In genomic region chrX:437636-438390, GRCh38 we compare ENCODE assay signal across 17 cellular contexts. TPM values are rescaled to one million over a fixed set of nuclear protein-coding genes. Genes with fewer than 3 reads are reported as not detected.
DNase-seq lines count a peak whose midpoint lies in the region; ATAC-seq, FAIRE-seq and TF ChIP-seq lines count a peak whose summit lies in the region.
"Had no signal": no experiment of that assay in that cellular context is flagged by ENCODE, and none has a peak within 500 bp of the region (broad histone marks: within the 10 kb centered on the region; RNA-seq: fewer than 3 reads in every experiment).

No MANE protein-coding gene starts in this region.

- in situ Hi-C loops in mammary epithelial cell (cut with MboI; ENCODE audit: low sequenced_read_pairs in 2 of 2), result no loop called here

- peaks cover 17% of the 10 kb centered on the region for H3K9me3 ChIP-seq in mammary epithelial cell (replicated peaks; ENCODE audit: insufficient read depth, low read length)
- H3K9me3 ChIP-seq in kidney (ENCODE audit: control insufficient read depth in 1 of 2, low read length in 2 of 2), result peaks cover 0 to 2% of the 10 kb centered on the region in 2 donors
- H3K9me3 ChIP-seq: uterus had no signal

- no peaks in the 10 kb centered on the region for H3K79me2 ChIP-seq in mammary epithelial cell (ENCODE audit: insufficient read depth, low read length)

- H3K4me2 ChIP-seq in mammary epithelial cell (ENCODE audit: insufficient read depth, low read depth, low read length), result peak overlapping the region; percentile 35
- H3K4me2 ChIP-seq: neural progenitor cell had no signal

- no peaks in the 10 kb centered on the region for H3K27me3 ChIP-seq in mammary epithelial cell (ENCODE audit: insufficient read depth, low read length)
- H3K27me3 ChIP-seq: uterus had no signal

- ATAC-seq in HG02798 (IDR thresholded peaks at IDR 0.05; ENCODE audit: poor library complexity, unreplicated experiment), result no peak

- no peaks in the 10 kb centered on the region for H3K4me1 ChIP-seq in mammary epithelial cell (ENCODE audit: insufficient read depth, low read length)
- no peaks in the 10 kb centered on the region for H3K4me1 ChIP-seq in kidney (ENCODE audit: control insufficient read depth in 1 of 2, insufficient read depth in 1 of 2, low read depth in 1 of 2, low read length in 2 of 2)
- H3K4me1 ChIP-seq: neural progenitor cell, uterus had no signal

- H4K20me1 ChIP-seq in mammary epithelial cell (ENCODE audit: insufficient read depth, low read length), result no peaks in the 10 kb centered on the region

- intact Hi-C loops in mammary epithelial cell (cut with micrococcal nuclease), result no loop called here
- intact Hi-C loops in MCF 10A (cut with micrococcal nuclease), result no loop called here
- intact Hi-C loops in kidney (cut with DNase I), result no loop called here

- TF ChIP-seq CTCF in mammary epithelial cell (conservative IDR thresholded peaks at IDR 0.05 in 1 of 2, IDR thresholded peaks at IDR 0.05 in 1 of 2; ENCODE audit: extremely low read depth in 1 of 2, insufficient read depth in 1 of 2, low read depth in 1 of 2, low read length in 2 of 2), result no peak
- TF ChIP-seq CTCF in MCF 10A (IDR thresholded peaks at IDR 0.05; ENCODE audit: unreplicated experiment), result no peak
- TF ChIP-seq CTCF in kidney (IDR thresholded peaks at IDR 0.05; ENCODE audit: borderline replicate concordance, extremely low read depth, insufficient read depth), result no peak

- no peaks in the 10 kb centered on the region for H3K36me3 Mint-ChIP-seq in MCF 10A (ENCODE audit: insufficient read depth, unreplicated experiment)
- peaks cover 12% of the 10 kb centered on the region for H3K36me3 Mint-ChIP-seq in T-helper 2 cell treated with Interferon-gamma antibody and Interleukin-4, amounts not matched to agents 5 μg/mL and 100 μg/mL, for 36 hours (ENCODE audit: low read depth)
- H3K36me3 Mint-ChIP-seq: T-cell had no signal

- dilution Hi-C loops in mammary epithelial cell (cut with HindIII; ENCODE audit: low sequenced_read_pairs), result loop anchor here (10.0 kb wide), 1 partner anchor 107 kb away; no protein-coding TSS in a partner anchor

- H2AFZ ChIP-seq in mammary epithelial cell (ENCODE audit: low read depth, low read length), result peak overlapping the region; percentile 78
- H2AFZ ChIP-seq: neural progenitor cell had no signal

- no TSS peak for BruUV-seq in mammary epithelial cell (replicated peaks; lab: Mats Ljungman, UMichigan)
- BruUV-seq in MCF 10A (replicated peaks; lab: Mats Ljungman, UMichigan), result no TSS peak

- DNase-seq in mammary epithelial cell (peak; percentile 45), MCF 10A (ENCODE audit: unreplicated experiment) (no peak), kidney (peak; percentile 53), NCI-H2081 (lab: John Stamatoyannopoulos, UW) (no peak), activated gamma-delta T cell (lab: John Stamatoyannopoulos, UW) (no peak)
- no peak for DNase-seq in T-helper 2 cell treated with Interferon-gamma antibody and Interleukin-4, amounts not matched to agents 5 μg/mL and 100 μg/mL, for 36 hours (ENCODE audit: low spot score)
- DNase-seq: activated CD4-positive, alpha-beta T cell treated with anti-CD3 and anti-CD28 coated beads for 1 hour; activated T-cell treated with anti-CD3 and anti-CD28 coated beads, Interleukin-2, amount 50 U/mL, for 24 hours; effector CD8-positive, alpha-beta T cell; foreskin melanocyte; NCI-H187 treated with DMSO at 0.1 percent for 48 hours; NCI-H69; stimulated activated CD4-positive, alpha-beta T cell treated with anti-CD3 and anti-CD28 coated beads, Interleukin-4, amount 100 ng/mL, for 4 hours; T-cell; uterus had no signal

- CTCF ChIA-PET in mammary epithelial cell (lab: Charles Lee; ENCODE audit: low non-redundant PET), result no interaction called here
- CTCF ChIA-PET in MCF 10A (lab: Yijun Ruan, JAX), result no interaction called here

- peaks cover 7% of the 10 kb centered on the region for H3K4me1 Mint-ChIP-seq in MCF 10A (ENCODE audit: insufficient read depth, unreplicated experiment)
- H3K4me1 Mint-ChIP-seq in T-helper 2 cell treated with Interferon-gamma antibody and Interleukin-4, amounts not matched to agents 5 μg/mL and 100 μg/mL, for 36 hours (ENCODE audit: low read depth), result peaks cover 3% of the 10 kb centered on the region

- no peak overlapping the region for H3K27ac Mint-ChIP-seq in MCF 10A (ENCODE audit: low read depth, unreplicated experiment)
- H3K27ac Mint-ChIP-seq in T-helper 2 cell treated with Interferon-gamma antibody and Interleukin-4, amounts not matched to agents 5 μg/mL and 100 μg/mL, for 36 hours, result peak overlapping the region; percentile 75
- H3K27ac Mint-ChIP-seq: activated T-cell treated with anti-CD3 and anti-CD28 coated beads, Interleukin-2, amount 50 U/mL, for 24 hours; T-cell had no signal

- peaks cover 55% of the 10 kb centered on the region for H3K9me3 Mint-ChIP-seq in MCF 10A (ENCODE audit: unreplicated experiment)
- H3K9me3 Mint-ChIP-seq in T-helper 2 cell treated with Interferon-gamma antibody and Interleukin-4, amounts not matched to agents 5 μg/mL and 100 μg/mL, for 36 hours, result peaks cover 33% of the 10 kb centered on the region

- 11% methylated on average over 21 of the region's 42 CpGs for WGBS in mammary epithelial cell (ENCODE audit: low coverage, missing lambda C conversion rate)

- H3K36me3 ChIP-seq in mammary epithelial cell (ENCODE audit: insufficient read depth, low read length) (no peaks in the 10 kb centered on the region), kidney (ENCODE audit: control insufficient read depth in 1 of 2, insufficient read depth in 2 of 2, low read length in 2 of 2) (no peaks in the 10 kb centered on the region)
- H3K36me3 ChIP-seq: neural progenitor cell, uterus had no signal

- H3K9ac ChIP-seq in mammary epithelial cell (ENCODE audit: insufficient read depth, low read length) (no peak overlapping the region), kidney (ENCODE audit: low read length in 2 of 2) (no peak overlapping the region)
- H3K9ac ChIP-seq: neural progenitor cell had no signal

- POLR2A ChIA-PET in MCF 10A (lab: Yijun Ruan, JAX), result no interaction called here

- no peaks in the 10 kb centered on the region for H3K27me3 Mint-ChIP-seq in MCF 10A (ENCODE audit: insufficient read depth, unreplicated experiment)
- peaks cover 3% of the 10 kb centered on the region for H3K27me3 Mint-ChIP-seq in T-helper 2 cell treated with Interferon-gamma antibody and Interleukin-4, amounts not matched to agents 5 μg/mL and 100 μg/mL, for 36 hours (ENCODE audit: low read depth)
- H3K27me3 Mint-ChIP-seq: activated T-cell treated with anti-CD3 and anti-CD28 coated beads, Interleukin-2, amount 50 U/mL, for 24 hours; T-cell had no signal

- H3K27ac ChIP-seq in mammary epithelial cell (ENCODE audit: insufficient read depth, low read depth, low read length) (no peak overlapping the region), kidney (ENCODE audit: low read depth in 2 of 2, low read length in 2 of 2) (no peak overlapping the region)
- H3K27ac ChIP-seq: neural progenitor cell, uterus had no signal

- no peak overlapping the region for H3K4me3 Mint-ChIP-seq in MCF 10A (ENCODE audit: unreplicated experiment)
- H3K4me3 Mint-ChIP-seq in T-helper 2 cell treated with Interferon-gamma antibody and Interleukin-4, amounts not matched to agents 5 μg/mL and 100 μg/mL, for 36 hours, result peak overlapping the region; percentile 50
- H3K4me3 Mint-ChIP-seq: activated T-cell treated with anti-CD3 and anti-CD28 coated beads, Interleukin-2, amount 50 U/mL, for 24 hours; neural progenitor cell had no signal

- H3K4me3 ChIP-seq in mammary epithelial cell (replicated peaks in 1 of 3; ENCODE audit: insufficient read depth in 1 of 3, low read depth in 2 of 3, low read length in 3 of 3), result peak overlapping the region in 1 of 3 experiments; percentile 14
- H3K4me3 ChIP-seq in kidney (ENCODE audit: low read length in 2 of 2), result no peak overlapping the region
- H3K4me3 ChIP-seq: neural progenitor cell, uterus had no signal

- no peak for FAIRE-seq in kidney (lab: Jason Lieb, UNC)

RNA-seq across cellular contexts. Expression of gene PPP2R3B, which starts 51.1 kb away (rescaled TPM):
- total RNA-seq in mammary epithelial cell, result 10 to 100 TPM in 1 of 2 donors, 1 to 10 TPM in 1; 9.2 to 26.8 TPM
- 13.5 TPM for polyA plus RNA-seq in mammary epithelial cell
- polyA minus RNA-seq in mammary epithelial cell, result 12.4 TPM
- 13.7 and 14.0 TPM in 2 replicates for total RNA-seq in MCF 10A (2022)
- total RNA-seq in kidney, result 14.4 TPM
- polyA plus RNA-seq in kidney (ENCODE audit: insufficient read depth, low read depth, low replicate concordance), result 14.1 TPM

Comparison
In these comparisons a context has a peak if more than half of its experiments do, and no peak if none do; other contexts are left out.
1. DNase-seq: peak in mammary epithelial cell (single experiment) and kidney (single experiment); none in MCF 10A (single experiment), T-helper 2 cell treated with Interferon-gamma antibody and Interleukin-4, amounts not matched to agents 5 μg/mL and 100 μg/mL, for 36 hours (single experiment), NCI-H2081 (0 of 2) and activated gamma-delta T cell (single experiment).